In genomic region chr1:76580206-76580605, GRCh38 we compare ENCODE assay signal across 27 cellular contexts.
"Had no signal": no experiment of that assay in that cellular context is flagged by ENCODE, and none has a peak within 500 bp of the region (broad histone marks: within the 10 kb centered on the region; RNA-seq: fewer than 3 reads in every experiment).

No MANE protein-coding gene starts in this region.

- H3K4me1 ChIP-seq: esophagus squamous epithelium, gastroesophageal sphincter, heart left ventricle, left lung, lower lobe of right lung had no signal

- H2AFZ ChIP-seq: hepatocyte had no signal

- H3K27me3 ChIP-seq: dorsolateral prefrontal cortex, esophagus squamous epithelium, gastroesophageal sphincter, heart left ventricle, hepatocyte, left lung had no signal

- H3K36me3 Mint-ChIP-seq: naive thymus-derived CD4-positive, alpha-beta T cell had no signal

- H3K27ac ChIP-seq: coronary artery, dorsolateral prefrontal cortex, epithelial cell of prostate, esophagus squamous epithelium, gastroesophageal sphincter, heart left ventricle, hepatocyte, left lung, lower lobe of right lung had no signal

- H3K9me3 Mint-ChIP-seq: endodermal cell; naive thymus-derived CD4-positive, alpha-beta T cell had no signal

- H3K9me3 ChIP-seq: esophagus squamous epithelium, gastroesophageal sphincter, heart left ventricle, left lung, lower lobe of right lung had no signal

- H3K4me2 ChIP-seq: hepatocyte had no signal

- FAIRE-seq: colon, endometrium, islet of Langerhans, keratinocyte had no signal

- ATAC-seq: esophagus mucosa; gastroesophageal sphincter; heart left ventricle; left cardiac atrium; left lung; left ventricle myocardium superior; lower lobe of right lung; naive thymus-derived CD4-positive, alpha-beta T cell had no signal

- H3K4me3 ChIP-seq: coronary artery, dorsolateral prefrontal cortex, esophagus squamous epithelium, gastroesophageal sphincter, heart left ventricle, hepatocyte, left lung, lower lobe of right lung had no signal

- H3K79me2 ChIP-seq: hepatocyte had no signal

- H3K4me3 Mint-ChIP-seq: endodermal cell; naive thymus-derived CD4-positive, alpha-beta T cell had no signal

- H3K27ac Mint-ChIP-seq: endodermal cell; naive thymus-derived CD4-positive, alpha-beta T cell had no signal

- H3K4me1 Mint-ChIP-seq: naive thymus-derived CD4-positive, alpha-beta T cell had no signal

- H3K36me3 ChIP-seq: esophagus squamous epithelium, gastroesophageal sphincter, heart left ventricle, left lung, lower lobe of right lung had no signal

- DNase-seq: dermis blood vessel endothelial cell; dorsolateral prefrontal cortex; effector CD4-positive, alpha-beta T cell; effector memory CD4-positive, alpha-beta T cell; endodermal cell; erythroblast; esophagus squamous epithelium; foreskin fibroblast; foreskin melanocyte; heart left ventricle; hypothalamus; left cardiac atrium; left lung; left ventricle myocardium superior; lower lobe of right lung; mesenchymal stem cell; midbrain; naive thymus-derived CD4-positive, alpha-beta T cell had no signal
